In genomic region chr19:35069706-35070105, GRCh38 we compare ENCODE assay signal across 19 cellular contexts. TPM values are rescaled to one million over a fixed set of nuclear protein-coding genes. Genes with fewer than 3 reads are reported as not detected.
DNase-seq lines count a peak whose midpoint lies in the region; TF ChIP-seq lines count a peak whose summit lies in the region.
"Had no signal": no experiment of that assay in that cellular context is flagged by ENCODE, and none has a peak within 500 bp of the region (broad histone marks: within the 10 kb centered on the region; RNA-seq: fewer than 3 reads in every experiment).

No MANE protein-coding gene starts in this region.

- no peak overlapping the region for H4K8ac ChIP-seq in mesenchymal stem cell (ENCODE audit: low read length)

- peaks cover 4% of the 10 kb centered on the region; the same call in 1 of the 2 replicates for H3K9me3 ChIP-seq in HUES6 (ENCODE audit: control insufficient read depth, insufficient read depth, low read depth, low read length)
- no peaks in the 10 kb centered on the region; the same call in 1 of the 2 replicates for H3K9me3 ChIP-seq in SU-DHL-6 (ENCODE audit: insufficient read depth, low read length)
- H3K9me3 ChIP-seq in iPS-20b (ENCODE audit: insufficient read depth, low read depth, low read length): peaks cover 3% of the 10 kb centered on the region; the same call in 1 of the 2 replicates
- peaks cover 6% of the 10 kb centered on the region for H3K9me3 ChIP-seq in mesenchymal stem cell (ENCODE audit: control insufficient read depth, low read length)
- H3K9me3 ChIP-seq in SJCRH30 (replicated peaks): no peaks in the 10 kb centered on the region

- H3K27ac ChIP-seq in HUES6 (ENCODE audit: low read depth, low read length) (peak overlapping the region; percentile 84; the same call in 1 of the 2 replicates), SU-DHL-6 (ENCODE audit: low read depth, low read length) (peak overlapping the region; percentile 8; the same call in 1 of the 2 replicates), iPS-20b (ENCODE audit: low read length) (peak overlapping the region; percentile 95), mesenchymal stem cell (ENCODE audit: low read length, poor library complexity, severe bottlenecking) (no peak overlapping the region), SJCRH30 (no peak overlapping the region)
- H3K27ac ChIP-seq: C4-2B, SK-N-MC had no signal

- H4K91ac ChIP-seq in mesenchymal stem cell (ENCODE audit: low read length): no peak overlapping the region

- no peak overlapping the region for H2BK12ac ChIP-seq in mesenchymal stem cell (ENCODE audit: low read length in 2 of 2)

- H2BK15ac ChIP-seq in mesenchymal stem cell (ENCODE audit: low read depth, poor library complexity, severe bottlenecking): no peak overlapping the region

- H3K36me3 ChIP-seq in HUES6 (ENCODE audit: control insufficient read depth, insufficient read depth, low read length) (no peaks in the 10 kb centered on the region), SU-DHL-6 (ENCODE audit: low read length) (no peaks in the 10 kb centered on the region), iPS-20b (ENCODE audit: insufficient read depth, low read depth, low read length) (no peaks in the 10 kb centered on the region), mesenchymal stem cell (ENCODE audit: control insufficient read depth in 1 of 2, insufficient read depth in 2 of 2, low read depth in 1 of 2, low read length in 2 of 2) (no peaks in the 10 kb centered on the region), SJCRH30 (no peaks in the 10 kb centered on the region)

- no peaks in the 10 kb centered on the region for H4K20me1 ChIP-seq in SU-DHL-6 (ENCODE audit: low read depth, low read length)

- H3K23ac ChIP-seq in mesenchymal stem cell (ENCODE audit: low read length in 2 of 2): no peak overlapping the region

- H3K4me1 ChIP-seq in HUES6 (ENCODE audit: control insufficient read depth, insufficient read depth, low read length) (peaks cover 19% of the 10 kb centered on the region), iPS-20b (ENCODE audit: insufficient read depth, low read length) (peaks cover 14% of the 10 kb centered on the region; the same call in 1 of the 2 replicates), mesenchymal stem cell (ENCODE audit: control insufficient read depth, insufficient read depth, low read depth, low read length) (peaks cover 6% of the 10 kb centered on the region), SJCRH30 (peaks cover 5% of the 10 kb centered on the region)

- H3K79me1 ChIP-seq in mesenchymal stem cell (replicated peaks; ENCODE audit: low read length, poor library complexity, severe bottlenecking): no peaks in the 10 kb centered on the region

- no peak overlapping the region for H2BK120ac ChIP-seq in mesenchymal stem cell (ENCODE audit: low read depth, low read length)

- H2AK5ac ChIP-seq in mesenchymal stem cell (ENCODE audit: low read length, severe bottlenecking): no peak overlapping the region

- H3K14ac ChIP-seq in mesenchymal stem cell (ENCODE audit: low read length in 2 of 2): no peak overlapping the region

- no peaks in the 10 kb centered on the region for H3K27me3 ChIP-seq in HUES6 (ENCODE audit: control insufficient read depth, insufficient read depth, low read length)
- H3K27me3 ChIP-seq in SU-DHL-6 (ENCODE audit: low read length): no peaks in the 10 kb centered on the region
- no peaks in the 10 kb centered on the region for H3K27me3 ChIP-seq in iPS-20b (ENCODE audit: insufficient read depth, low read length)
- peaks cover 4 to 20% of the 10 kb centered on the region in 2 experiments for H3K27me3 ChIP-seq in mesenchymal stem cell (ENCODE audit: control insufficient read depth in 1 of 2, insufficient read depth in 1 of 2, low read length in 2 of 2)
- H3K27me3 ChIP-seq in SJCRH30: no peaks in the 10 kb centered on the region

- peak overlapping the region; percentile 7 for H2AFZ ChIP-seq in SU-DHL-6 (ENCODE audit: low read depth, low read length, severe bottlenecking)
- no peak overlapping the region for H2AFZ ChIP-seq in mesenchymal stem cell (ENCODE audit: low read depth, low read length)

- no peaks in the 10 kb centered on the region for H3K79me2 ChIP-seq in SU-DHL-6 (ENCODE audit: insufficient read depth, low read length)

- H3F3A ChIP-seq in SU-DHL-6 (ENCODE audit: insufficient read depth): 0 out of 2 replicates have a peak, but pooled peaks cover 3% of the 10 kb centered on the region

- TF ChIP-seq CTCF in AG10803 (conservative IDR thresholded peaks at IDR 0.05; ENCODE audit: low read length) (no peak), SU-DHL-6 (IDR thresholded peaks at IDR 0.05; ENCODE audit: insufficient read depth, low read length, poor library complexity, severe bottlenecking) (no peak)

- H3K4ac ChIP-seq in mesenchymal stem cell (ENCODE audit: low read depth in 1 of 2, low read length in 2 of 2): no peak overlapping the region

- H3K18ac ChIP-seq in mesenchymal stem cell (ENCODE audit: low read depth in 1 of 2, low read length in 2 of 2): no peak overlapping the region

- H3K4me2 ChIP-seq in SU-DHL-6 (ENCODE audit: low read depth, low read length, poor library complexity, severe bottlenecking) (peak overlapping the region; percentile 1), mesenchymal stem cell (ENCODE audit: low read length, poor library complexity, severe bottlenecking) (no peak overlapping the region)

- no peak overlapping the region for H2BK5ac ChIP-seq in mesenchymal stem cell (ENCODE audit: low read depth, low read length, poor library complexity, severe bottlenecking)

- DNase-seq in AG10803 (ENCODE audit: low read depth) (peak; percentile 4), mesenchymal stem cell (no peak), SJCRH30 (no peak), AML-193 (lab: John Stamatoyannopoulos, UW) (no peak)
- no peak for DNase-seq in stimulated activated CD8-positive, alpha-beta memory T cell treated with anti-CD3 and anti-CD28 coated beads, Interleukin-4, amount 100 ng/mL, for 48 hours
- DNase-seq: DMS79 treated with DMSO at 0.1 percent for 48 hours, HCEC 1CT, KBM-7, NCI-H1105 treated with DMSO at 0.1 percent for 48 hours, NCI-H187, NCI-H226, NCI-H526, Right ventricle myocardium superior had no signal

- WGBS in mesenchymal stem cell: 89% methylated on average over 1 of the region's 1 CpG

- H3K9ac ChIP-seq in HUES6 (ENCODE audit: low read length) (peak overlapping the region; percentile 83), SU-DHL-6 (ENCODE audit: low read length) (no peak overlapping the region), iPS-20b (ENCODE audit: low read depth, low read length) (no peak overlapping the region), mesenchymal stem cell (ENCODE audit: low read length) (no peak overlapping the region)

- H3K4me3 ChIP-seq in AG10803 (ENCODE audit: low read length) (no peak overlapping the region), HUES6 (ENCODE audit: low read depth, low read length) (no peak overlapping the region), SU-DHL-6 (ENCODE audit: insufficient read depth, low read length, poor library complexity, severe bottlenecking) (no peak overlapping the region), iPS-20b (ENCODE audit: low read length) (no peak overlapping the region), mesenchymal stem cell (ENCODE audit: insufficient read depth in 1 of 2, low read depth in 1 of 2, low read length in 2 of 2) (no peak overlapping the region), SJCRH30 (no peak overlapping the region)
- H3K4me3 ChIP-seq: SK-N-MC had no signal

- no peaks in the 10 kb centered on the region for H3K9me2 ChIP-seq in SU-DHL-6 (replicated peaks; ENCODE audit: insufficient read depth, low read length)

RNA-seq across cellular contexts. Expression of gene HPN, which starts 28.2 kb away (rescaled TPM):
- 0.21 TPM for polyA plus RNA-seq in mesenchymal stem cell (2013, experiment 1 of 2)
- polyA plus RNA-seq in mesenchymal stem cell (2013, experiment 2 of 2): 0.15 TPM
- total RNA-seq in SJCRH30 (2014; rRNA removed; shearing (Covaris generic)): not detected in 2 replicates
- total RNA-seq: A673 had no signal

RNA-seq across cellular contexts. Expression of gene SCN1B, which starts 39.4 kb away (rescaled TPM):
- 4.9 TPM for polyA plus RNA-seq in mesenchymal stem cell (2013, experiment 1 of 2)
- 5.4 TPM for polyA plus RNA-seq in mesenchymal stem cell (2013, experiment 2 of 2)
- 1.2 and 2.3 TPM in 2 replicates for total RNA-seq in SJCRH30 (2014; rRNA removed; shearing (Covaris generic))

RNA-seq across cellular contexts. Expression of gene FXYD3, which starts 45.9 kb away (rescaled TPM):
- not detected for polyA plus RNA-seq in mesenchymal stem cell (2013, experiment 1 of 2)
- polyA plus RNA-seq in mesenchymal stem cell (2013, experiment 2 of 2): not detected
- total RNA-seq in SJCRH30 (2014; rRNA removed; shearing (Covaris generic)): not detected in 2 replicates
- total RNA-seq: A673 had no signal

Comparison
In these comparisons a context has a peak if more than half of its experiments do, and no peak if none do; other contexts are left out.
1. H3K27ac ChIP-seq: peak in HUES6 (single experiment), SU-DHL-6 (single experiment) and iPS-20b (single experiment); none in mesenchymal stem cell (single experiment) and SJCRH30 (single experiment).